28 cellular contexts compared by ENCODE assay signal in genomic region chr1:3311711-3312110, GRCh38.
DNase-seq lines count a peak whose midpoint lies in the region; ATAC-seq, FAIRE-seq and TF ChIP-seq lines count a peak whose summit lies in the region.
"Had no signal": no experiment of that assay in that cellular context is flagged by ENCODE, and none has a peak within 500 bp of the region (broad histone marks: within the 10 kb centered on the region; RNA-seq: fewer than 3 reads in every experiment).

No MANE protein-coding gene starts in this region.

- H2BK15ac ChIP-seq in IMR-90 (ENCODE audit: low read depth, low read length) (no peak overlapping the region), mesenchymal stem cell (ENCODE audit: low read depth, poor library complexity, severe bottlenecking) (no peak overlapping the region)

- no peak for FAIRE-seq in K562 (lab: Jason Lieb, UNC)
- FAIRE-seq: A204.1, GM12878, H1 had no signal

- H3K4me1 ChIP-seq in IMR-90 (ENCODE audit: control insufficient read depth, insufficient read depth, low read length) = peaks cover 22% of the 10 kb centered on the region
- peaks cover 16 to 22% of the 10 kb centered on the region in 2 experiments for H3K4me1 ChIP-seq in K562 (replicated peaks in 1 of 2; ENCODE audit: control insufficient read depth in 2 of 2, insufficient read depth in 2 of 2, low read length in 2 of 2)
- peaks cover 20% of the 10 kb centered on the region for H3K4me1 ChIP-seq in mesenchymal stem cell (ENCODE audit: control insufficient read depth, insufficient read depth, low read depth, low read length)

- BruUV-seq in IMR-90 (replicated peaks; lab: Mats Ljungman, UMichigan) (no TSS peak), K562 (replicated peaks; lab: Mats Ljungman, UMichigan) (no TSS peak)

- H3K27me3 ChIP-seq in IMR-90 (ENCODE audit: control insufficient read depth, insufficient read depth, low read length) (no peaks in the 10 kb centered on the region), K562 (ENCODE audit: control insufficient read depth in 2 of 2, insufficient read depth in 2 of 2, low read length in 2 of 2) (peaks cover 12 to 72% of the 10 kb centered on the region in 2 experiments; a peak in 4 of 5 replicates), mesenchymal stem cell (ENCODE audit: control insufficient read depth in 1 of 2, insufficient read depth in 1 of 2, low read length in 2 of 2) (peaks cover 0 to 25% of the 10 kb centered on the region in 2 experiments)

- dilution Hi-C loops in IMR-90 (cut with HindIII; ENCODE audit: low sequenced_read_pairs, unreplicated experiment) = no loop called here

- H2BK12ac ChIP-seq in mesenchymal stem cell (ENCODE audit: low read length in 2 of 2) = peak overlapping the region in 1 of 2 experiments; percentile 55

- H3K9ac ChIP-seq in IMR-90 (ENCODE audit: low read depth, low read length) (no peak overlapping the region), K562 (ENCODE audit: insufficient read depth in 1 of 2, low read depth in 2 of 2, low read length in 2 of 2) (no peak overlapping the region), mesenchymal stem cell (ENCODE audit: low read length) (no peak overlapping the region)
- H3K9ac ChIP-seq: KMS-11 had no signal

- in situ Hi-C loops in IMR-90 (cut with MboI; ENCODE audit: low sequenced_read_pairs) = loop anchor here (25.0 kb wide), 1 partner anchor 899 kb away; the partner anchor contains the start of gene PEX10
- in situ Hi-C loops in K562 (cut with MboI) = no loop called here

- no peak overlapping the region for H3K23ac ChIP-seq in IMR-90 (ENCODE audit: low read depth, low read length)
- H3K23ac ChIP-seq in mesenchymal stem cell (ENCODE audit: low read length in 2 of 2) = no peak overlapping the region

- H3K9me3 Mint-ChIP-seq in progenitor cell of endocrine pancreas (ENCODE audit: low read depth) = no peaks in the 10 kb centered on the region

- TF ChIP-seq CTCF in IMR-90 (conservative IDR thresholded peaks at IDR 0.05; ENCODE audit: low read depth, low read length) (no peak), K562 (IDR thresholded peaks at IDR 0.05 in 2 of 3, conservative IDR thresholded peaks at IDR 0.05 in 1 of 3; ENCODE audit: insufficient read depth in 2 of 3, low read depth in 1 of 3, low read length in 3 of 3) (no peak), progenitor cell of endocrine pancreas (IDR thresholded peaks at IDR 0.05; ENCODE audit: unreplicated experiment) (no peak)

- no peak overlapping the region for H3K27ac ChIP-seq in IMR-90 (ENCODE audit: insufficient read depth, low read length)
- no peak overlapping the region for H3K27ac ChIP-seq in K562 (ENCODE audit: extremely low read depth, low read depth, low read length)
- no peak overlapping the region for H3K27ac ChIP-seq in mesenchymal stem cell (ENCODE audit: low read length, poor library complexity, severe bottlenecking)
- H3K27ac ChIP-seq: KMS-11 had no signal

- no peak for DNase-seq in IMR-90
- DNase-seq in K562 (ENCODE audit: extremely low read depth in 1 of 4, low spot score in 3 of 4) = no peak
- DNase-seq in mesenchymal stem cell = no peak
- DNase-seq in progenitor cell of endocrine pancreas (ENCODE audit: low spot score, unreplicated experiment) = no peak
- no peak for DNase-seq in NCI-H2081 (lab: John Stamatoyannopoulos, UW)
- DNase-seq in NCI-H82 (lab: John Stamatoyannopoulos, UW) = no peak
- DNase-seq in NCI-H510A (lab: John Stamatoyannopoulos, UW) = no peak
- DNase-seq in activated naive CD4-positive, alpha-beta T cell treated with Interleukin-2 at 50 U/mL for 16 hours = no peak
- DNase-seq: C1 segment of cervical spinal cord; Caco-2; CD4-positive, alpha-beta memory T cell; DMS 273 treated with DMSO at 0.1 percent for 48 hours; DMS79; EL; GDM1; HCEC 1CT; MM.1S; NCI-H1417 treated with DMSO at 0.1 percent for 48 hours; NCI-H187; NCI-H2171 treated with DMSO at 0.1 percent for 48 hours; NCI-H345; NCI-H524; NCI-H748 treated with DMSO at 0.1 percent for 48 hours; SHP77 had no signal

- H3K14ac ChIP-seq in IMR-90 (replicated peaks; ENCODE audit: low read depth, low read length) (no peak overlapping the region), mesenchymal stem cell (ENCODE audit: low read length in 2 of 2) (no peak overlapping the region)

- CTCF ChIA-PET in IMR-90 (lab: Yijun Ruan, JAX) (no interaction called here), K562 (lab: Yijun Ruan, JAX; ENCODE audit: low intra/inter-chr PET ratio) (no interaction called here)

- peaks cover 20% of the 10 kb centered on the region for H3K9me1 ChIP-seq in IMR-90 (ENCODE audit: insufficient read depth, low read length)
- no peaks in the 10 kb centered on the region for H3K9me1 ChIP-seq in K562 (ENCODE audit: control insufficient read depth, insufficient read depth, low read length)

- peaks cover 4% of the 10 kb centered on the region for H3K36me3 Mint-ChIP-seq in progenitor cell of endocrine pancreas (ENCODE audit: insufficient read depth)
- H3K36me3 Mint-ChIP-seq: CD4-positive, alpha-beta memory T cell had no signal

- no peaks in the 10 kb centered on the region for H3K36me3 ChIP-seq in IMR-90 (ENCODE audit: control insufficient read depth, insufficient read depth, low read length)
- no peaks in the 10 kb centered on the region for H3K36me3 ChIP-seq in K562 (ENCODE audit: control insufficient read depth, insufficient read depth, low read length)
- H3K36me3 ChIP-seq in mesenchymal stem cell (ENCODE audit: control insufficient read depth in 1 of 2, insufficient read depth in 2 of 2, low read depth in 1 of 2, low read length in 2 of 2) = no peaks in the 10 kb centered on the region

- intact Hi-C loops in IMR-90 (cut with micrococcal nuclease) (loop anchor here (2.0 to 10.0 kb wide), 3 partner anchors 247 to 897 kb away; partner anchors contain the start of genes PEX10, PRDM16 and PRXL2B), K562 (cut with micrococcal nuclease) (no loop called here)

- H2AFZ ChIP-seq in IMR-90 (replicated peaks; ENCODE audit: low read length, poor library complexity) (no peak overlapping the region), K562 (ENCODE audit: low read depth, low read length) (no peak overlapping the region), mesenchymal stem cell (ENCODE audit: low read depth, low read length) (no peak overlapping the region)

- no peaks in the 10 kb centered on the region for H3K79me2 ChIP-seq in K562 (ENCODE audit: control insufficient read depth, insufficient read depth, low read length)

- H2BK5ac ChIP-seq in IMR-90 (ENCODE audit: low read depth, low read length, poor library complexity, severe bottlenecking) = peak overlapping the region; percentile 59
- no peak overlapping the region for H2BK5ac ChIP-seq in mesenchymal stem cell (ENCODE audit: low read depth, low read length, poor library complexity, severe bottlenecking)

- H2BK20ac ChIP-seq in IMR-90 (ENCODE audit: low read depth, low read length) = peak overlapping the region; percentile 31; the same call in 1 of the 2 replicates

- no peaks in the 10 kb centered on the region for H3K27me3 Mint-ChIP-seq in progenitor cell of endocrine pancreas

- no peak for ATAC-seq in IMR-90 (ENCODE audit: low read depth)
- no peak for ATAC-seq in K562
- ATAC-seq: GM12878 had no signal

- peak overlapping the region; percentile 36; the same call in 1 of the 2 replicates for H2AK5ac ChIP-seq in IMR-90 (ENCODE audit: low read depth, low read length)
- H2AK5ac ChIP-seq in mesenchymal stem cell (ENCODE audit: low read length, severe bottlenecking) = no peak overlapping the region

- H3K79me1 ChIP-seq in IMR-90 (ENCODE audit: low read depth in 1 of 2, low read length in 2 of 2) (no peaks in the 10 kb centered on the region), mesenchymal stem cell (replicated peaks; ENCODE audit: low read length, poor library complexity, severe bottlenecking) (no peaks in the 10 kb centered on the region)

- H3K9me3 ChIP-seq in IMR-90 (ENCODE audit: control insufficient read depth, insufficient read depth, low read length) = no peaks in the 10 kb centered on the region
- no peaks in the 10 kb centered on the region for H3K9me3 ChIP-seq in K562 (replicated peaks; ENCODE audit: control insufficient read depth, insufficient read depth, low read depth, low read length)
- no peaks in the 10 kb centered on the region for H3K9me3 ChIP-seq in mesenchymal stem cell (ENCODE audit: control insufficient read depth, low read length)
- H3K9me3 ChIP-seq: Caco-2 had no signal

- peaks cover 32% of the 10 kb centered on the region for H3K4me1 Mint-ChIP-seq in progenitor cell of endocrine pancreas (ENCODE audit: low read depth)

- TF ChIP-seq EP300 in K562 (IDR thresholded peaks at IDR 0.05; ENCODE audit: low read length) = no peak

- TF ChIP-seq POLR2A in IMR-90 (IDR thresholded peaks at IDR 0.05; ENCODE audit: low read depth, low read length) (no peak), K562 (conservative IDR thresholded peaks at IDR 0.05) (no peak)

- H4K5ac ChIP-seq in IMR-90 (ENCODE audit: low read depth, low read length) = no peak overlapping the region

- POLR2A ChIA-PET in IMR-90 (lab: Charles Lee; ENCODE audit: unreplicated experiment) = no interaction called here
- POLR2A ChIA-PET in K562 (lab: Yijun Ruan, JAX) = no interaction called here

- H4K91ac ChIP-seq in IMR-90 (ENCODE audit: insufficient read depth, low read depth, low read length) (0 out of 2 replicates have a peak overlapping the region, but pooled peaks have one; percentile 4), mesenchymal stem cell (ENCODE audit: low read length) (peak overlapping the region; percentile 12)

- peak overlapping the region; percentile 76 for H3K27ac Mint-ChIP-seq in progenitor cell of endocrine pancreas
- H3K27ac Mint-ChIP-seq: CD4-positive, alpha-beta memory T cell had no signal

- H3K4me3 ChIP-seq in IMR-90 (ENCODE audit: insufficient read depth, low read depth, low read length) (no peak overlapping the region), K562 (no peak overlapping the region), mesenchymal stem cell (ENCODE audit: insufficient read depth in 1 of 2, low read depth in 1 of 2, low read length in 2 of 2) (no peak overlapping the region)
- H3K4me3 ChIP-seq: GM12878 had no signal

- peak overlapping the region; percentile 62 for H3K4ac ChIP-seq in IMR-90 (ENCODE audit: low read depth, low read length)
- H3K4ac ChIP-seq in mesenchymal stem cell (ENCODE audit: low read depth in 1 of 2, low read length in 2 of 2) = no peak overlapping the region

- H4K8ac ChIP-seq in IMR-90 (ENCODE audit: low read depth in 2 of 2, low read length in 2 of 2) (no peak overlapping the region), mesenchymal stem cell (ENCODE audit: low read length) (no peak overlapping the region)

- H2AK9ac ChIP-seq in IMR-90 (replicated peaks; ENCODE audit: low read depth, low read length, poor library complexity) = peak overlapping the region; percentile 15

- H4K20me1 ChIP-seq in IMR-90 (ENCODE audit: insufficient read depth, low read length) (no peaks in the 10 kb centered on the region; the same call in 1 of the 2 replicates), K562 (replicated peaks; ENCODE audit: control insufficient read depth, insufficient read depth, low read length) (0 out of 2 replicates have a peak, but pooled peaks cover 3% of the 10 kb centered on the region)

- no peak overlapping the region for H3K4me2 ChIP-seq in IMR-90 (ENCODE audit: low read depth, low read length)
- H3K4me2 ChIP-seq in K562 (ENCODE audit: insufficient read depth, low read length) = no peak overlapping the region
- no peak overlapping the region for H3K4me2 ChIP-seq in mesenchymal stem cell (ENCODE audit: low read length, poor library complexity, severe bottlenecking)
- H3K4me2 ChIP-seq: KMS-11 had no signal

- no peak overlapping the region for H3K4me3 Mint-ChIP-seq in progenitor cell of endocrine pancreas (ENCODE audit: low read depth)
- H3K4me3 Mint-ChIP-seq: CD4-positive, alpha-beta memory T cell had no signal

- no peak for TF ChIP-seq RAD21 in IMR-90 (IDR thresholded peaks at IDR 0.05; ENCODE audit: low read length)
- no peak for TF ChIP-seq RAD21 in K562 (CRISPR knock-in tag; conservative IDR thresholded peaks at IDR 0.05 in 1 of 2, IDR thresholded peaks at IDR 0.05 in 1 of 2)

- H2BK120ac ChIP-seq in IMR-90 (ENCODE audit: low read depth, low read length) (peak overlapping the region; percentile 97), mesenchymal stem cell (ENCODE audit: low read depth, low read length) (no peak overlapping the region)

- WGBS in IMR-90 (ENCODE audit: extremely low coverage in 2 of 2, insufficient read length in 1 of 2), 2 experiments = 93% methylated on average over 3 of the region's 8 CpGs; no CpG with 5 or more reads in 1 of the 2 experiments
- 42% methylated on average over 7 of the region's 8 CpGs for WGBS in K562 (ENCODE audit: insufficient coverage, low coverage, missing lambda C conversion rate)
- WGBS in mesenchymal stem cell = over 99% methylated on average over 7 of the region's 8 CpGs

- no peak overlapping the region for H3K56ac ChIP-seq in IMR-90 (ENCODE audit: extremely low read depth, insufficient read depth, low read length)

- no peak overlapping the region for H3K18ac ChIP-seq in IMR-90 (ENCODE audit: low read depth, low read length)
- peak overlapping the region in 1 of 2 experiments; percentile 1 for H3K18ac ChIP-seq in mesenchymal stem cell (ENCODE audit: low read depth in 1 of 2, low read length in 2 of 2)
